Comparison of ENCODE assay signal across 16 cellular contexts in genomic region chr4:127165971-127166370, GRCh38.
A peak's percentile ranks its signal among the peaks of the same experiment; 100 is the strongest.
DNase-seq lines count a peak whose midpoint lies in the region; ATAC-seq and TF ChIP-seq lines count a peak whose summit lies in the region.
"Had no signal": no experiment of that assay in that cellular context is flagged by ENCODE, and none has a peak within 500 bp of the region (broad histone marks: within the 10 kb centered on the region; RNA-seq: fewer than 3 reads in every experiment).

No MANE protein-coding gene starts in this region.

- no peak overlapping the region for H2BK15ac ChIP-seq in IMR-90 (ENCODE audit: low read depth, low read length)

- H3K9me3 Mint-ChIP-seq in activated CD8-positive, alpha-beta T cell treated with anti-CD3 and anti-CD28 coated beads, Interleukin-2, amount 10 ng/mL, durations not matched to agents 7 days and 5 days (ENCODE audit: insufficient read depth), result peaks cover 5% of the 10 kb centered on the region
- peaks cover 0 to 19% (median 3%) of the 10 kb centered on the region in 8 donors for H3K9me3 Mint-ChIP-seq in CD4-positive, alpha-beta memory T cell

- no peaks in the 10 kb centered on the region for H3K36me3 Mint-ChIP-seq in activated CD8-positive, alpha-beta T cell treated with anti-CD3 and anti-CD28 coated beads, Interleukin-2, amount 10 ng/mL, durations not matched to agents 7 days and 5 days (ENCODE audit: low read depth)
- H3K36me3 Mint-ChIP-seq in CD4-positive, alpha-beta memory T cell, result no peaks in the 10 kb centered on the region

- no peak overlapping the region for H4K5ac ChIP-seq in IMR-90 (ENCODE audit: low read depth, low read length)

- DNase-seq in EL, result peak; percentile 19
- DNase-seq in IMR-90, result peak; percentile 53
- DNase-seq in epithelial cell of esophagus (ENCODE audit: low read depth), result peak; percentile 86
- DNase-seq in kidney tubule cell (ENCODE audit: low spot score), result peak; percentile 5
- no peak for DNase-seq in anterior cingulate cortex (lab: John Stamatoyannopoulos, UW)
- DNase-seq in activated CD8-positive, alpha-beta T cell treated with anti-CD3 and anti-CD28 coated beads, Interleukin-2, amount 10 ng/mL, durations not matched to agents 7 days and 5 days, result no peak
- DNase-seq in GM10266 (ENCODE audit: extremely low spot score), result no peak
- no peak for DNase-seq in CD4-positive, alpha-beta memory T cell
- DNase-seq: C1 segment of cervical spinal cord, KBM-7, NCI-H1436, NCI-H2029, NCI-H2171 treated with DMSO at 0.1 percent for 48 hours, NCI-H446 treated with DMSO at 0.1 percent for 48 hours had no signal

- H3K18ac ChIP-seq in IMR-90 (ENCODE audit: low read depth, low read length), result no peak overlapping the region

- no peak overlapping the region for H3K4me3 Mint-ChIP-seq in activated CD8-positive, alpha-beta T cell treated with anti-CD3 and anti-CD28 coated beads, Interleukin-2, amount 10 ng/mL, durations not matched to agents 7 days and 5 days
- no peak overlapping the region for H3K4me3 Mint-ChIP-seq in CD4-positive, alpha-beta memory T cell

- no peak overlapping the region for H2AK5ac ChIP-seq in IMR-90 (ENCODE audit: low read depth, low read length)

- intact Hi-C loops in IMR-90 (cut with micrococcal nuclease), result no loop called here
- intact Hi-C loops in CD4-positive, alpha-beta memory T cell (cut with micrococcal nuclease), result no loop called here

- no peak for TF ChIP-seq POLR2A in IMR-90 (IDR thresholded peaks at IDR 0.05; ENCODE audit: low read depth, low read length)

- H3K27me3 Mint-ChIP-seq in activated CD8-positive, alpha-beta T cell treated with anti-CD3 and anti-CD28 coated beads, Interleukin-2, amount 10 ng/mL, durations not matched to agents 7 days and 5 days (ENCODE audit: low read depth), result no peaks in the 10 kb centered on the region
- H3K27me3 Mint-ChIP-seq in CD4-positive, alpha-beta memory T cell, result no peaks in the 10 kb centered on the region

- no TSS peak for BruUV-seq in IMR-90 (replicated peaks; lab: Mats Ljungman, UMichigan)

- H3K14ac ChIP-seq in IMR-90 (replicated peaks; ENCODE audit: low read depth, low read length), result no peak overlapping the region

- no peak overlapping the region for H3K4me2 ChIP-seq in IMR-90 (ENCODE audit: low read depth, low read length)
- H3K4me2 ChIP-seq: A549 had no signal

- no peak overlapping the region for H4K8ac ChIP-seq in IMR-90 (ENCODE audit: low read depth in 2 of 2, low read length in 2 of 2)

- TF ChIP-seq RAD21 in IMR-90 (IDR thresholded peaks at IDR 0.05; ENCODE audit: low read length), result no peak

- peaks cover 2% of the 10 kb centered on the region; the same call in 1 of the 2 replicates for H3K9me3 ChIP-seq in IMR-90 (ENCODE audit: control insufficient read depth, insufficient read depth, low read length)
- H3K9me3 ChIP-seq in CD4-positive, alpha-beta memory T cell (ENCODE audit: control insufficient read depth in 1 of 2, low read length in 2 of 2), result no peaks in the 10 kb centered on the region
- H3K9me3 ChIP-seq: A549 had no signal

- H2BK20ac ChIP-seq in IMR-90 (ENCODE audit: low read depth, low read length), result no peak overlapping the region

- H3K4me1 ChIP-seq in IMR-90 (ENCODE audit: control insufficient read depth, insufficient read depth, low read length), result no peaks in the 10 kb centered on the region
- no peaks in the 10 kb centered on the region for H3K4me1 ChIP-seq in CD4-positive, alpha-beta memory T cell (ENCODE audit: insufficient read depth, low read length)
- H3K4me1 ChIP-seq: A549 had no signal

- POLR2A ChIA-PET in IMR-90 (lab: Charles Lee; ENCODE audit: unreplicated experiment), result no interaction called here
- POLR2A ChIA-PET in activated CD8-positive, alpha-beta T cell treated with anti-CD3 and anti-CD28 coated beads, Interleukin-2, amount 10 ng/mL, durations not matched to agents 7 days and 5 days (lab: Charles Lee), result no interaction called here
- POLR2A ChIA-PET in CD4-positive, alpha-beta memory T cell (lab: Charles Lee; ENCODE audit: partially characterized antibody), result no interaction called here

- CTCF ChIA-PET in IMR-90 (lab: Yijun Ruan, JAX), result no interaction called here
- CTCF ChIA-PET in activated CD8-positive, alpha-beta T cell treated with anti-CD3 and anti-CD28 coated beads, Interleukin-2, amount 10 ng/mL, durations not matched to agents 7 days and 5 days (lab: Charles Lee), result no interaction called here
- CTCF ChIA-PET in CD4-positive, alpha-beta memory T cell (lab: Charles Lee; ENCODE audit: partially characterized antibody), result no interaction called here

- no peak overlapping the region for H2BK5ac ChIP-seq in IMR-90 (ENCODE audit: low read depth, low read length, poor library complexity, severe bottlenecking)

- no peak overlapping the region for H4K91ac ChIP-seq in IMR-90 (ENCODE audit: insufficient read depth, low read depth, low read length)

- H3K36me3 ChIP-seq in IMR-90 (ENCODE audit: control insufficient read depth, insufficient read depth, low read length), result no peaks in the 10 kb centered on the region
- H3K36me3 ChIP-seq in CD4-positive, alpha-beta memory T cell (ENCODE audit: insufficient read depth, low read length), result no peaks in the 10 kb centered on the region

- H3K9me1 ChIP-seq in IMR-90 (ENCODE audit: insufficient read depth, low read length), result peaks cover 3% of the 10 kb centered on the region; the same call in 1 of the 2 replicates

- H3K56ac ChIP-seq in IMR-90 (ENCODE audit: extremely low read depth, insufficient read depth, low read length), result no peak overlapping the region

- no peak for ATAC-seq in IMR-90 (ENCODE audit: low read depth)
- no peak for ATAC-seq in activated CD8-positive, alpha-beta T cell treated with anti-CD3 and anti-CD28 coated beads, Interleukin-2, amount 10 ng/mL, durations not matched to agents 7 days and 5 days
- ATAC-seq: A549 had no signal

- in situ Hi-C loops in IMR-90 (cut with MboI; ENCODE audit: low sequenced_read_pairs), result no loop called here

- H3K23ac ChIP-seq in IMR-90 (ENCODE audit: low read depth, low read length), result no peak overlapping the region

- no peaks in the 10 kb centered on the region for H3K27me3 ChIP-seq in IMR-90 (ENCODE audit: control insufficient read depth, insufficient read depth, low read length)
- no peaks in the 10 kb centered on the region for H3K27me3 ChIP-seq in CD4-positive, alpha-beta memory T cell (ENCODE audit: insufficient read depth, low read length)

- no CpG with 5 or more reads among the region's 1 CpG for WGBS in IMR-90 (ENCODE audit: extremely low coverage in 2 of 2, insufficient read length in 1 of 2), 2 experiments

- H3K79me1 ChIP-seq in IMR-90 (ENCODE audit: low read depth in 1 of 2, low read length in 2 of 2), result no peaks in the 10 kb centered on the region

- H3K4me3 ChIP-seq in IMR-90 (ENCODE audit: insufficient read depth, low read depth, low read length) (no peak overlapping the region), epithelial cell of esophagus (ENCODE audit: low read length) (no peak overlapping the region)
- no peak overlapping the region for H3K4me3 ChIP-seq in CD4-positive, alpha-beta memory T cell (ENCODE audit: low read length in 2 of 2)
- H3K4me3 ChIP-seq: A549 had no signal

- no peak overlapping the region for H3K27ac ChIP-seq in IMR-90 (ENCODE audit: insufficient read depth, low read length)
- no peak overlapping the region for H3K27ac ChIP-seq in CD4-positive, alpha-beta memory T cell (ENCODE audit: low read depth, low read length)
- H3K27ac ChIP-seq: A549, RWPE1 had no signal

- H2AK9ac ChIP-seq in IMR-90 (replicated peaks; ENCODE audit: low read depth, low read length, poor library complexity), result no peak overlapping the region

- H2BK120ac ChIP-seq in IMR-90 (ENCODE audit: low read depth, low read length), result no peak overlapping the region

- H2AFZ ChIP-seq in IMR-90 (replicated peaks; ENCODE audit: low read length, poor library complexity), result no peak overlapping the region

- TF ChIP-seq CTCF in IMR-90 (conservative IDR thresholded peaks at IDR 0.05; ENCODE audit: low read depth, low read length) (no peak), epithelial cell of esophagus (IDR thresholded peaks at IDR 0.05; ENCODE audit: insufficient read depth, low read depth, low read length, missing control alignments) (no peak), GM10266 (IDR thresholded peaks at IDR 0.05; ENCODE audit: control insufficient read depth, insufficient read depth, low read depth, missing control alignments) (no peak)

- no peaks in the 10 kb centered on the region for H4K20me1 ChIP-seq in IMR-90 (ENCODE audit: insufficient read depth, low read length)

- H3K27ac Mint-ChIP-seq in activated CD8-positive, alpha-beta T cell treated with anti-CD3 and anti-CD28 coated beads, Interleukin-2, amount 10 ng/mL, durations not matched to agents 7 days and 5 days, result no peak overlapping the region
- H3K27ac Mint-ChIP-seq in CD4-positive, alpha-beta memory T cell, result no peak overlapping the region

- H3K4ac ChIP-seq in IMR-90 (ENCODE audit: low read depth, low read length), result no peak overlapping the region

- dilution Hi-C loops in IMR-90 (cut with HindIII; ENCODE audit: low sequenced_read_pairs, unreplicated experiment), result no loop called here

- no peaks in the 10 kb centered on the region for H3K4me1 Mint-ChIP-seq in activated CD8-positive, alpha-beta T cell treated with anti-CD3 and anti-CD28 coated beads, Interleukin-2, amount 10 ng/mL, durations not matched to agents 7 days and 5 days (ENCODE audit: low read depth)
- no peaks in the 10 kb centered on the region for H3K4me1 Mint-ChIP-seq in CD4-positive, alpha-beta memory T cell

- no peak overlapping the region for H3K9ac ChIP-seq in IMR-90 (ENCODE audit: low read depth, low read length)

TF ChIP-seq in IMR-90, 13 proteins besides CTCF, POLR2A, EP300 and RAD21:
- TF ChIP-seq NFE2L2 (IDR thresholded peaks at IDR 0.05; ENCODE audit: low read depth, low read length) (no peak), USF2 (IDR thresholded peaks at IDR 0.05; ENCODE audit: low read depth, low read length) (peak; percentile 15; the same call in 1 of the 2 replicates)

Comparison
In these comparisons a context has a peak if more than half of its experiments do, and no peak if none do; other contexts are left out.
1. DNase-seq: peak in EL (single experiment), IMR-90 (single experiment), epithelial cell of esophagus (single experiment) and kidney tubule cell (single experiment); none in anterior cingulate cortex (0 of 58), activated CD8-positive, alpha-beta T cell treated with anti-CD3 and anti-CD28 coated beads, Interleukin-2, amount 10 ng/mL, durations not matched to agents 7 days and 5 days (single experiment), GM10266 (single experiment) and CD4-positive, alpha-beta memory T cell (0 of 5).